In genomic region chr14:103710771-103711392, GRCh38 we compare ENCODE assay signal across 15 cellular contexts. TPM values are rescaled to one million over a fixed set of nuclear protein-coding genes. Genes with fewer than 3 reads are reported as not detected.
DNase-seq lines count a peak whose midpoint lies in the region; ATAC-seq, FAIRE-seq and TF ChIP-seq lines count a peak whose summit lies in the region.
"Had no signal": no experiment of that assay in that cellular context is flagged by ENCODE, and none has a peak within 500 bp of the region (broad histone marks: within the 10 kb centered on the region; RNA-seq: fewer than 3 reads in every experiment).

No MANE protein-coding gene starts in this region.

- intact Hi-C loops in tibial artery (cut with DNase I; ENCODE audit: low total_unique reads) = no loop called here
- intact Hi-C loops in natural killer cell (cut with micrococcal nuclease) = no loop called here

- H4K20me1 ChIP-seq in astrocyte (ENCODE audit: insufficient read depth, low read length) = peaks cover 45% of the 10 kb centered on the region

- DNase-seq in activated CD8-positive, alpha-beta memory T cell treated with anti-CD3 and anti-CD28 coated beads, Interleukin-2, amount 10 ng/mL, durations not matched to agents 7 days and 5 days = no peak
- DNase-seq in activated CD8-positive, alpha-beta memory T cell treated with anti-CD3 and anti-CD28 coated beads, Interleukin-2, amount 50 U/mL, for 48 hours = no peak
- DNase-seq in astrocyte (ENCODE audit: low read depth) (no peak), tibial artery (no peak), DMS153 (lab: John Stamatoyannopoulos, UW) (no peak), natural killer cell (no peak)
- DNase-seq: activated CD4-positive, alpha-beta memory T cell treated with anti-CD3 and anti-CD28 coated beads for 36 hours; activated naive CD8-positive, alpha-beta T cell treated with anti-CD3 and anti-CD28 coated beads for 36 hours; KG1; kidney; naive thymus-derived CD8-positive, alpha-beta T cell; NCI-H1694 treated with DMSO at 0.1 percent for 48 hours; T-helper 1 cell had no signal

- CTCF ChIA-PET in activated CD8-positive, alpha-beta memory T cell treated with anti-CD3 and anti-CD28 coated beads, Interleukin-2, amount 10 ng/mL, durations not matched to agents 7 days and 5 days (lab: Charles Lee) = no interaction called here

- no peak overlapping the region for H2AFZ ChIP-seq in astrocyte (ENCODE audit: low read depth, low read length)

- no peaks in the 10 kb centered on the region for H3K9me3 Mint-ChIP-seq in activated CD8-positive, alpha-beta memory T cell treated with anti-CD3 and anti-CD28 coated beads, Interleukin-2, amount 10 ng/mL, durations not matched to agents 7 days and 5 days (ENCODE audit: low read depth)
- H3K9me3 Mint-ChIP-seq in astrocyte (ENCODE audit: unreplicated experiment) (no peaks in the 10 kb centered on the region), natural killer cell (no peaks in the 10 kb centered on the region)
- H3K9me3 Mint-ChIP-seq: activated CD4-positive, alpha-beta memory T cell treated with anti-CD3 and anti-CD28 coated beads for 36 hours; activated naive CD8-positive, alpha-beta T cell treated with anti-CD3 and anti-CD28 coated beads for 36 hours; naive thymus-derived CD8-positive, alpha-beta T cell had no signal

- no peak overlapping the region for H3K4me3 Mint-ChIP-seq in activated CD8-positive, alpha-beta memory T cell treated with anti-CD3 and anti-CD28 coated beads, Interleukin-2, amount 10 ng/mL, durations not matched to agents 7 days and 5 days
- H3K4me3 Mint-ChIP-seq in astrocyte (ENCODE audit: unreplicated experiment) (no peak overlapping the region), natural killer cell (no peak overlapping the region)
- H3K4me3 Mint-ChIP-seq: activated CD4-positive, alpha-beta memory T cell treated with anti-CD3 and anti-CD28 coated beads for 36 hours; activated naive CD8-positive, alpha-beta T cell treated with anti-CD3 and anti-CD28 coated beads for 36 hours had no signal

- H3K4me1 Mint-ChIP-seq in activated CD8-positive, alpha-beta memory T cell treated with anti-CD3 and anti-CD28 coated beads, Interleukin-2, amount 10 ng/mL, durations not matched to agents 7 days and 5 days = peaks cover 31% of the 10 kb centered on the region
- H3K4me1 Mint-ChIP-seq in astrocyte (ENCODE audit: low read depth, unreplicated experiment) (peaks cover 12% of the 10 kb centered on the region), natural killer cell (peaks cover 6 to 14% of the 10 kb centered on the region in 2 donors)

- H3K27ac ChIP-seq in astrocyte (ENCODE audit: low read depth, low read length) = no peak overlapping the region
- H3K27ac ChIP-seq in iPS-20b (ENCODE audit: low read length) = no peak overlapping the region
- peak overlapping the region; percentile 62 to 77 for H3K27ac ChIP-seq in tibial artery

- H3K9me3 ChIP-seq in astrocyte (ENCODE audit: insufficient read depth, low read depth, low read length) (no peaks in the 10 kb centered on the region), iPS-20b (ENCODE audit: insufficient read depth, low read depth, low read length) (no peaks in the 10 kb centered on the region), tibial artery (no peaks in the 10 kb centered on the region)

- H3K36me3 ChIP-seq in astrocyte (ENCODE audit: insufficient read depth, low read length) (no peaks in the 10 kb centered on the region), iPS-20b (ENCODE audit: insufficient read depth, low read depth, low read length) (peaks cover 49% of the 10 kb centered on the region), tibial artery (peaks cover 0 to 19% (median 12%) of the 10 kb centered on the region in 3 donors)

- TF ChIP-seq CTCF in astrocyte (IDR thresholded peaks at IDR 0.05; ENCODE audit: insufficient read depth, low read depth, low read length) (no peak), tibial artery (IDR thresholded peaks at IDR 0.05) (no peak), natural killer cell (IDR thresholded peaks at IDR 0.05) (no peak)

- H3K27me3 ChIP-seq in astrocyte (ENCODE audit: insufficient read depth, low read length) (no peaks in the 10 kb centered on the region), iPS-20b (ENCODE audit: insufficient read depth, low read length) (no peaks in the 10 kb centered on the region), tibial artery (no peaks in the 10 kb centered on the region)

- no peak overlapping the region for H3K4me2 ChIP-seq in astrocyte (ENCODE audit: low read length)

- H3K27ac Mint-ChIP-seq in activated CD8-positive, alpha-beta memory T cell treated with anti-CD3 and anti-CD28 coated beads, Interleukin-2, amount 10 ng/mL, durations not matched to agents 7 days and 5 days = peak overlapping the region; percentile 36
- H3K27ac Mint-ChIP-seq in astrocyte (ENCODE audit: unreplicated experiment) (peak overlapping the region; percentile 53), natural killer cell (no peak overlapping the region)
- H3K27ac Mint-ChIP-seq: activated CD4-positive, alpha-beta memory T cell treated with anti-CD3 and anti-CD28 coated beads for 36 hours; activated naive CD8-positive, alpha-beta T cell treated with anti-CD3 and anti-CD28 coated beads for 36 hours had no signal

- ATAC-seq in activated CD8-positive, alpha-beta memory T cell treated with anti-CD3 and anti-CD28 coated beads, Interleukin-2, amount 10 ng/mL, durations not matched to agents 7 days and 5 days = no peak
- ATAC-seq in natural killer cell = no peak
- no peak for ATAC-seq in GM21723 (IDR thresholded peaks at IDR 0.05; ENCODE audit: unreplicated experiment)
- ATAC-seq: naive thymus-derived CD8-positive, alpha-beta T cell had no signal

- no peak for FAIRE-seq in astrocyte (lab: Jason Lieb, UNC)
- FAIRE-seq: kidney had no signal

- H3K9ac ChIP-seq in astrocyte (ENCODE audit: low read length) (no peak overlapping the region), iPS-20b (ENCODE audit: low read depth, low read length) (peak overlapping the region; percentile 21; the same call in 1 of the 2 replicates)

- H3K79me2 ChIP-seq in astrocyte (ENCODE audit: insufficient read depth, low read length) = peaks cover 29% of the 10 kb centered on the region

- H3K36me3 Mint-ChIP-seq in activated CD8-positive, alpha-beta memory T cell treated with anti-CD3 and anti-CD28 coated beads, Interleukin-2, amount 10 ng/mL, durations not matched to agents 7 days and 5 days = peaks cover 20% of the 10 kb centered on the region
- peaks cover 2% of the 10 kb centered on the region for H3K36me3 Mint-ChIP-seq in astrocyte (ENCODE audit: low read depth, unreplicated experiment)
- no peaks in the 10 kb centered on the region for H3K36me3 Mint-ChIP-seq in natural killer cell

- H3K4me1 ChIP-seq in astrocyte (ENCODE audit: insufficient read depth, low read length) (peaks cover 14% of the 10 kb centered on the region), iPS-20b (ENCODE audit: insufficient read depth, low read length) (peaks cover 10% of the 10 kb centered on the region), tibial artery (peaks cover 0 to 69% (median 49%) of the 10 kb centered on the region in 4 donors)

- H3K27me3 Mint-ChIP-seq in activated CD8-positive, alpha-beta memory T cell treated with anti-CD3 and anti-CD28 coated beads, Interleukin-2, amount 10 ng/mL, durations not matched to agents 7 days and 5 days = no peaks in the 10 kb centered on the region
- H3K27me3 Mint-ChIP-seq in astrocyte (ENCODE audit: low read depth, unreplicated experiment) (no peaks in the 10 kb centered on the region), natural killer cell (ENCODE audit: low read depth in 2 of 2) (no peaks in the 10 kb centered on the region)
- H3K27me3 Mint-ChIP-seq: naive thymus-derived CD8-positive, alpha-beta T cell had no signal

- H3K4me3 ChIP-seq in astrocyte (ENCODE audit: insufficient read depth, low read depth, low read length) (no peak overlapping the region), iPS-20b (ENCODE audit: low read length) (no peak overlapping the region), tibial artery (no peak overlapping the region)

RNA-seq across cellular contexts. Expression of gene XRCC3, which starts 4.4 kb away (rescaled TPM):
- total RNA-seq in activated CD8-positive, alpha-beta memory T cell treated with anti-CD3 and anti-CD28 coated beads, Interleukin-2, amount 10 ng/mL, durations not matched to agents 7 days and 5 days = 10 to 100 TPM; 64.3 to 68.8 TPM
- 2.3 and 5.2 TPM in 2 replicates for total RNA-seq in astrocyte
- 10 to 100 TPM; 11.6 to 12.8 (median 12.7) TPM for total RNA-seq in natural killer cell

RNA-seq across cellular contexts. Expression of gene ZFYVE21, which starts 4.7 kb away (rescaled TPM):
- 10 to 100 TPM; 17.4 to 18.6 TPM for total RNA-seq in activated CD8-positive, alpha-beta memory T cell treated with anti-CD3 and anti-CD28 coated beads, Interleukin-2, amount 10 ng/mL, durations not matched to agents 7 days and 5 days
- total RNA-seq in astrocyte = 41.7 and 42.0 TPM in 2 replicates
- total RNA-seq in natural killer cell = 10 to 100 TPM in 1 of 3 donors, 1 to 10 TPM in 2; 5.9 to 10.7 (median 8.5) TPM

Comparison
In these comparisons a context has a peak if more than half of its experiments do, and no peak if none do; other contexts are left out.
1. H3K27ac Mint-ChIP-seq: peak in activated CD8-positive, alpha-beta memory T cell treated with anti-CD3 and anti-CD28 coated beads, Interleukin-2, amount 10 ng/mL, durations not matched to agents 7 days and 5 days (single experiment) and astrocyte (single experiment); none in natural killer cell (0 of 2).
2. H3K27ac ChIP-seq: peak in tibial artery (2 of 2); none in astrocyte (single experiment) and iPS-20b (single experiment).
3. RNA of gene XRCC3, which starts 4.4 kb away (total RNA-seq): 64.3 to 68.8 TPM in activated CD8-positive, alpha-beta memory T cell treated with anti-CD3 and anti-CD28 coated beads, Interleukin-2, amount 10 ng/mL, durations not matched to agents 7 days and 5 days; 11.6 to 12.8 TPM in natural killer cell and 2.3 to 5.2 TPM in astrocyte; every median in the first group is over 4 times any median in the second.